10 cellular contexts compared by ENCODE assay signal in the genomic region with DNA sequence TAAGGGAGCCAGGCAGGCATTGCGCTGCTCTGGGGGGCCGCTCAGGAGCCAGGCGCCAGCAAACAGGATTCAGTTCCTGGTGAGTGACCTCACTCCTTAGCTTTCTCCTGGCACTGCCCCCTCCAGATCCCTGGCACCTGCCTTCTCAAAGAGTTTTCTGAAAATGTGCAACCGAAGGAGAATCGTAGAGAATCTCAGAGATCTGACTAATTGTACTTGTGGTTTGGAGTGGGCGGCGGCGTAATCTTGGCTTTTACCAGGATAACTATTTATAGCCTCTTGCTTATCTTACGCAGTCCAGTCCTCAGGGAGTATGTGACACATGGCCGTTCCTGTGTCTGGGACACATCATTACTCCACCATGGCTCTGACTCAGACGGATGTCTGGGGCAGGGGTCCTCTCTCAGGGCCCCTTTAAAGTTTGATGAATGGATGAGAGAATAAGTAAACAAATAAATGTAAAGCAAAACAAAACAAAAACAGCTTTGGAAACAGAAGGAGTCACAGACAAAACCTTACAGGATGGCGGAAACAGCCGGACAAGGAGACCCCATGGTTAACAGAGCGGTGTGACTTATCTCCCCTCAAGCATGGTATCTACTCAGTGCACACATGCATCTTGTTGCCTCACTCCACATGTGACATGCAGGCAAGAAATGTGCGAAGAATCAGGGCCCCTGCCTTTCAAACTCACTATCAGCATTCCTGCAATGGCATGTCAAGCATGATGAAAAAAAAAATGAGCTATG.
DNase-seq lines count a peak whose midpoint lies in the region; ATAC-seq and TF ChIP-seq lines count a peak whose summit lies in the region.
"Had no signal": no experiment of that assay in that cellular context is flagged by ENCODE, and none has a peak within 500 bp of the region (broad histone marks: within the 10 kb centered on the region; RNA-seq: fewer than 3 reads in every experiment).

No MANE protein-coding gene starts in this region.

- peak in 1 of 4 donors; percentile 36 for TF ChIP-seq EP300 in sigmoid colon (IDR thresholded peaks at IDR 0.05)

- H3K4me1 ChIP-seq in fibroblast of lung (ENCODE audit: control insufficient read depth, extremely low read depth, insufficient read depth, low read length) (peaks cover 43% of the 10 kb centered on the region), sigmoid colon (peaks cover 0 to 62% (median 47%) of the 10 kb centered on the region in 4 donors)

- H2AFZ ChIP-seq in fibroblast of lung (ENCODE audit: low read length), result no peak overlapping the region

- peak; percentile 37 for DNase-seq in SKM-1 treated with dmso at 0.1 percent for 144 hours (lab: John Stamatoyannopoulos, UW; ENCODE audit: unreplicated experiment)
- no peak for DNase-seq in SKM-1 (lab: John Stamatoyannopoulos, UW; ENCODE audit: unreplicated experiment)
- peak; percentile 47 for DNase-seq in RKO (ENCODE audit: low spot score)
- peak; percentile 94 to 98 for DNase-seq in fibroblast of lung (ENCODE audit: low read depth in 2 of 2)
- DNase-seq in sigmoid colon, result no peak
- no peak for DNase-seq in SHP77 (lab: John Stamatoyannopoulos, UW)
- no peak for DNase-seq in DMS 273 treated with DMSO at 0.1 percent for 48 hours (lab: John Stamatoyannopoulos, UW)

- no peak overlapping the region for H3K4me3 ChIP-seq in fibroblast of lung (replicated peaks in 1 of 4; ENCODE audit: control extremely low read depth in 1 of 4, insufficient read depth in 1 of 4, low read depth in 3 of 4, low read length in 4 of 4)
- H3K4me3 ChIP-seq in sigmoid colon, result no peak overlapping the region

- peaks cover 9% of the 10 kb centered on the region for H3K79me2 ChIP-seq in fibroblast of lung (ENCODE audit: control insufficient read depth, insufficient read depth, low read length)

- no peaks in the 10 kb centered on the region for H4K20me1 ChIP-seq in fibroblast of lung (ENCODE audit: control insufficient read depth, extremely low read depth, insufficient read depth, low read length)

- H3K4me2 ChIP-seq in fibroblast of lung (ENCODE audit: extremely low read depth, insufficient read depth, low read length), result peak overlapping the region; percentile 42

- 49 to 53% methylated on average over 15 of the region's 15 CpGs for WGBS in sigmoid colon, 2 donors

- H3K27me3 ChIP-seq in fibroblast of lung (ENCODE audit: control insufficient read depth, insufficient read depth, low read length) (no peaks in the 10 kb centered on the region), sigmoid colon (no peaks in the 10 kb centered on the region)

- H3K36me3 ChIP-seq in fibroblast of lung (ENCODE audit: control insufficient read depth, insufficient read depth, low read length), result peaks cover 2% of the 10 kb centered on the region
- H3K36me3 ChIP-seq in sigmoid colon, result no peaks in the 10 kb centered on the region

- intact Hi-C loops in sigmoid colon (cut with DNase I), result no loop called here

- no peak for TF ChIP-seq CTCF in fibroblast of lung (conservative IDR thresholded peaks at IDR 0.05 in 1 of 2, IDR thresholded peaks at IDR 0.05 in 1 of 2; ENCODE audit: low read depth in 1 of 2, low read length in 2 of 2)
- TF ChIP-seq CTCF in sigmoid colon (IDR thresholded peaks at IDR 0.05), result no peak

- no peak for TF ChIP-seq POLR2A in sigmoid colon (IDR thresholded peaks at IDR 0.05)

- no peaks in the 10 kb centered on the region for H3K9me3 ChIP-seq in fibroblast of lung (ENCODE audit: control insufficient read depth, insufficient read depth, low read depth, low read length)
- H3K9me3 ChIP-seq in sigmoid colon, result no peaks in the 10 kb centered on the region

- H3K27ac ChIP-seq in fibroblast of lung (ENCODE audit: insufficient read depth, low read length), result peak overlapping the region; percentile 94
- peak overlapping the region; percentile 22 to 72 (median 61) for H3K27ac ChIP-seq in sigmoid colon
- H3K27ac ChIP-seq: 22Rv1, VCaP had no signal

- no peak for ATAC-seq in HG03342 (IDR thresholded peaks at IDR 0.05; ENCODE audit: unreplicated experiment)

- H3K9ac ChIP-seq in fibroblast of lung (ENCODE audit: insufficient read depth, low read length), result peak overlapping the region; percentile 45

Comparison
In these comparisons a context has a peak if more than half of its experiments do, and no peak if none do; other contexts are left out.
1. DNase-seq: peak in SKM-1 treated with dmso at 0.1 percent for 144 hours (single experiment), RKO (single experiment) and fibroblast of lung (2 of 2); none in SKM-1 (single experiment), sigmoid colon (single experiment), SHP77 (0 of 2) and DMS 273 treated with DMSO at 0.1 percent for 48 hours (single experiment).